1 cellular context compared by ENCODE assay signal in the genomic region with DNA sequence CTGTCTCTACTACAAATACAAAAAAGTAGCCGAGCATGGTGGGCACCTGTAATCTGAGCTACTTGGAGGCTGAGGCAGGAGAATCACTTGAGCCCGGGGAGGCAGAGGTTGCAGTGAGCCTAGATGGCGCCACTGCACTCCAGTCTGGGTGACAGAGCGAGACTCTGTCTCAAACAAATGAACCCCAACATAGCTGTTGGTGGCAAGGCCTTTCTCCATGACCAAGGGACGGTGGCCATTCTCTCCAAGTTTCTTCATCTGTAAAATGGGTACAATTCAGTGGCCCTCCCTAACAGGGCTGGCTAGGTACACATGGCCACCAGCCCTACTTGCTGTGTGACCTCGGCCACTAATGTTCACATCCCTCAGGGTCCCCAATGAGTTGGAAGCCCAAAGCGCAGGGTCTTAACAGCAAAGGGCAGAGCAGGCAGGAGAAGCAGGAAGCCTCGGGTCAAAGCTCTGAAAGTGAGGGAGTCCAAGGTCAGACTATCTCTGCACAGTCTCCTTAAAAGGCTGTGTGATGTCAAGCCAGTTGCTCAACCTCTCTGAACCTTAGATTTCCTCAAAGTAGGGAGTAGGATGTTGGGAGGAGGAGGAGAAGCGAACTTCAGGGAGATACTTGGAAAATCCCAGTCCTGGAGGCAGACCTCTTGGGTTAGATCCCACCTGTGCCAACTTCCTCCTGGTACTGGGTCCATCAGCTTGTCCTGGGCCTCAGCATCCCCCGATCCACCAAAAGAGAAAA.
A peak's percentile ranks its signal among the peaks of the same experiment; 100 is the strongest.
TF ChIP-seq lines count a peak whose summit lies in the region.

No MANE protein-coding gene starts in this region.

TF ChIP-seq in H1, 55 proteins besides CTCF, POLR2A, EP300 and RAD21:
- TF ChIP-seq POLR2AphosphoS5 (IDR thresholded peaks at IDR 0.05; ENCODE audit: low read depth, low read length) (peak; percentile 67), RXRA (IDR thresholded peaks at IDR 0.05; ENCODE audit: insufficient read depth, low read depth, low read length) (no peak), SIN3A (conservative IDR thresholded peaks at IDR 0.05 in 1 of 2, IDR thresholded peaks at IDR 0.05 in 1 of 2; ENCODE audit: low read depth in 1 of 2, low read length in 2 of 2) (0 out of 4 replicates have a peak, but pooled peaks of 1 of the 2 experiments have one; percentile 14), SAP30 (IDR thresholded peaks at IDR 0.05; ENCODE audit: insufficient read depth, insufficient replicate concordance, low read length) (no peak)
- TF ChIP-seq, protein P1, sequence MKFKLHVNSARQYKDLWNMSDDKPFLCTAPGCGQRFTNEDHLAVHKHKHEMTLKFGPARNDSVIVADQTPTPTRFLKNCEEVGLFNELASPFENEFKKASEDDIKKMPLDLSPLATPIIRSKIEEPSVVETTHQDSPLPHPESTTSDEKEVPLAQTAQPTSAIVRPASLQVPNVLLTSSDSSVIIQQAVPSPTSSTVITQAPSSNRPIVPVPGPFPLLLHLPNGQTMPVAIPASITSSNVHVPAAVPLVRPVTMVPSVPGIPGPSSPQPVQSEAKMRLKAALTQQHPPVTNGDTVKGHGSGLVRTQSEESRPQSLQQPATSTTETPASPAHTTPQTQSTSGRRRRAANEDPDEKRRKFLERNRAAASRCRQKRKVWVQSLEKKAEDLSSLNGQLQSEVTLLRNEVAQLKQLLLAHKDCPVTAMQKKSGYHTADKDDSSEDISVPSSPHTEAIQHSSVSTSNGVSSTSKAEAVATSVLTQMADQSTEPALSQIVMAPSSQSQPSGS (IDR thresholded peaks at IDR 0.05; ENCODE audit: low read length): 0 out of 2 replicates have a peak, but pooled peaks have one; percentile 5
